In the genomic region with DNA sequence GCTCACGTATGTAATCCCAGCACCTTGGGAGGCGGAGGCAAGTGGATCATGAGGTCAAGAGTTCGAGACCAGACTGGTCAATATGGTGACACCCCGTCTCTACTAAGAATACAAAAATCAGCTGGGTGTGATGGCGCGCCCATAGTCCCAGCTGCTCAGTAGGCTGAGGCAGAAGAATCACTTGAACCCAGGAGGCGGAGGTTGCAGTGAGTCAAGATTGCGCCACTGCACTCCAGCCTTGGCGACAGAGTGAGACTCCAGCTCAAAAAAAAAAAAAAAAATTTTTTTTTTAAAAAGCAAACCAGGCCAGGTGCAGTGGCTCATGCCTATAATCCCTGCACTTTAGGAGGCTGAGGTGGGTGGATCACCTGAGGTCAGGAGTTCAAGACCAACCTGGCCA, we compare ENCODE assay signal across 8 cellular contexts. TPM values are rescaled to one million over a fixed set of nuclear protein-coding genes. Genes with fewer than 3 reads are reported as not detected.
A peak's percentile ranks its signal among the peaks of the same experiment; 100 is the strongest.
DNase-seq lines count a peak whose midpoint lies in the region; ATAC-seq and TF ChIP-seq lines count a peak whose summit lies in the region.
"Not testable (repeated sequence)": the region's sequence is repeated elsewhere in the genome, so short reads cannot be mapped to it uniquely, and the experiment has no call there.

No MANE protein-coding gene starts in this region.

- POLR2A ChIA-PET in HEK293 (lab: Yijun Ruan, JAX) (interaction anchor here (0.6 to 1.5 kb wide), 5 partner anchors 14 to 237 kb away, joined by 3 to 6 read pairs (median 4); a partner anchor contains a TSS), T-cell (lab: Charles Lee) (interaction anchor here (0.6 to 0.7 kb wide), 5 partner anchors 9 to 165 kb away, joined by 3 to 6 read pairs (median 4); no protein-coding TSS in a partner anchor), MCF 10A (lab: Yijun Ruan, JAX) (interaction anchor here (0.6 to 7.8 kb wide), 9 partner anchors 9 to 543 kb away, joined by 3 to 131 read pairs (median 5); a partner anchor contains a TSS)
- POLR2A ChIA-PET in activated CD4-positive, alpha-beta memory T cell treated with anti-CD3 and anti-CD28 coated beads, Interleukin-2, amount 10 ng/mL, durations not matched to agents 7 days and 5 days (lab: Charles Lee): interaction anchor here (0.7 to 2.8 kb wide), 5 partner anchors 10 to 751 kb away, joined by 3 to 25 read pairs (median 10); a partner anchor contains a TSS
- POLR2A ChIA-PET in naive thymus-derived CD4-positive, alpha-beta T cell (lab: Charles Lee): interaction anchor here (0.6 to 5.5 kb wide), 4 partner anchors 13 to 781 kb away, joined by 3 to 54 read pairs (median 16); a partner anchor contains a TSS

- H3K4me3 Mint-ChIP-seq in CD4-positive, CD25-positive, alpha-beta regulatory T cell: peak overlapping the region in 3 of 4 donors; percentile 74 to 99 (median 95)
- H3K4me3 Mint-ChIP-seq in T-cell (peak overlapping the region in 2 of 3 donors; percentile 93), MCF 10A (ENCODE audit: unreplicated experiment) (peak overlapping the region; percentile 84), progenitor cell of endocrine pancreas (ENCODE audit: low read depth) (peak overlapping the region; percentile 97)
- H3K4me3 Mint-ChIP-seq in activated CD4-positive, alpha-beta memory T cell treated with anti-CD3 and anti-CD28 coated beads, Interleukin-2, amount 10 ng/mL, durations not matched to agents 7 days and 5 days: peak overlapping the region; percentile 98
- H3K4me3 Mint-ChIP-seq in activated naive CD4-positive, alpha-beta T cell treated with anti-CD3 and anti-CD28 coated beads, Interleukin-2, amount 50 U/mL, for 24 hours: peak overlapping the region; percentile 100
- H3K4me3 Mint-ChIP-seq in naive thymus-derived CD4-positive, alpha-beta T cell: peak overlapping the region in 7 of 10 donors; percentile 57 to 98 (median 96)

- H3K4me1 Mint-ChIP-seq in CD4-positive, CD25-positive, alpha-beta regulatory T cell: peaks cover 10 to 39% (median 21%) of the 10 kb centered on the region in 4 donors
- H3K4me1 Mint-ChIP-seq in T-cell (peaks cover 29 to 35% (median 33%) of the 10 kb centered on the region in 3 donors), MCF 10A (ENCODE audit: insufficient read depth, unreplicated experiment) (peaks cover 14% of the 10 kb centered on the region), progenitor cell of endocrine pancreas (ENCODE audit: low read depth) (peaks cover 10% of the 10 kb centered on the region)
- H3K4me1 Mint-ChIP-seq in activated CD4-positive, alpha-beta memory T cell treated with anti-CD3 and anti-CD28 coated beads, Interleukin-2, amount 10 ng/mL, durations not matched to agents 7 days and 5 days: peaks cover 30% of the 10 kb centered on the region
- peaks cover 29% of the 10 kb centered on the region for H3K4me1 Mint-ChIP-seq in activated naive CD4-positive, alpha-beta T cell treated with anti-CD3 and anti-CD28 coated beads, Interleukin-2, amount 50 U/mL, for 24 hours
- peaks cover 8 to 39% (median 25%) of the 10 kb centered on the region in 7 donors for H3K4me1 Mint-ChIP-seq in naive thymus-derived CD4-positive, alpha-beta T cell

- H3K27me3 Mint-ChIP-seq in CD4-positive, CD25-positive, alpha-beta regulatory T cell; T-cell; activated CD4-positive, alpha-beta memory T cell treated with anti-CD3 and anti-CD28 coated beads, Interleukin-2, amount 10 ng/mL, durations not matched to agents 7 days and 5 days; activated naive CD4-positive, alpha-beta T cell treated with anti-CD3 and anti-CD28 coated beads, Interleukin-2, amount 50 U/mL, for 24 hours; MCF 10A (ENCODE audit: insufficient read depth, unreplicated experiment); naive thymus-derived CD4-positive, alpha-beta T cell; progenitor cell of endocrine pancreas: not testable (repeated sequence)

- DNase-seq in CD4-positive, CD25-positive, alpha-beta regulatory T cell; T-cell; activated CD4-positive, alpha-beta memory T cell treated with anti-CD3 and anti-CD28 coated beads, Interleukin-2, amount 10 ng/mL, durations not matched to agents 7 days and 5 days; MCF 10A (ENCODE audit: unreplicated experiment); naive thymus-derived CD4-positive, alpha-beta T cell; progenitor cell of endocrine pancreas (ENCODE audit: low spot score, unreplicated experiment): not testable (repeated sequence)

- not testable (repeated sequence) for H3K9me3 ChIP-seq in CD4-positive, CD25-positive, alpha-beta regulatory T cell (ENCODE audit: control insufficient read depth in 2 of 2, low read length in 2 of 2); HEK293 (ENCODE audit: control insufficient read depth, insufficient read depth, low read depth, low read length); naive thymus-derived CD4-positive, alpha-beta T cell (ENCODE audit: control insufficient read depth in 2 of 3, low read length in 3 of 3)

- H3K27ac ChIP-seq in CD4-positive, CD25-positive, alpha-beta regulatory T cell (ENCODE audit: insufficient read depth, low read length, poor library complexity, severe bottlenecking); HEK293 (ENCODE audit: extremely low read depth, low read depth, low read length); naive thymus-derived CD4-positive, alpha-beta T cell (ENCODE audit: low read depth, low read length): not testable (repeated sequence)

- H3K36me3 Mint-ChIP-seq in CD4-positive, CD25-positive, alpha-beta regulatory T cell; activated naive CD4-positive, alpha-beta T cell treated with anti-CD3 and anti-CD28 coated beads, Interleukin-2, amount 50 U/mL, for 24 hours; MCF 10A (ENCODE audit: insufficient read depth, unreplicated experiment); progenitor cell of endocrine pancreas (ENCODE audit: insufficient read depth): not testable (repeated sequence)
- H3K36me3 Mint-ChIP-seq in T-cell: peaks cover 15% of the 10 kb centered on the region
- H3K36me3 Mint-ChIP-seq in activated CD4-positive, alpha-beta memory T cell treated with anti-CD3 and anti-CD28 coated beads, Interleukin-2, amount 10 ng/mL, durations not matched to agents 7 days and 5 days (ENCODE audit: low read depth): peaks cover 24% of the 10 kb centered on the region
- peaks cover 0 to 20% (median 12%) of the 10 kb centered on the region in 5 donors for H3K36me3 Mint-ChIP-seq in naive thymus-derived CD4-positive, alpha-beta T cell

- TF ChIP-seq CTCF in HEK293 (tag by site-specific recombination; IDR thresholded peaks at IDR 0.05); MCF 10A (IDR thresholded peaks at IDR 0.05; ENCODE audit: unreplicated experiment); progenitor cell of endocrine pancreas (IDR thresholded peaks at IDR 0.05; ENCODE audit: unreplicated experiment): not testable (repeated sequence)

- not testable (repeated sequence) for BruUV-seq in MCF 10A (replicated peaks; lab: Mats Ljungman, UMichigan)

- intact Hi-C loops in MCF 10A (cut with micrococcal nuclease); naive thymus-derived CD4-positive, alpha-beta T cell (cut with micrococcal nuclease): not testable (repeated sequence)

- CTCF ChIA-PET in HEK293 (lab: Yijun Ruan, JAX): interaction anchor here (0.6 to 1.1 kb wide), 5 partner anchors 56 to 435 kb away, joined by 3 to 5 read pairs (median 4); no protein-coding TSS in a partner anchor
- CTCF ChIA-PET in T-cell (lab: Charles Lee): interaction anchor here (0.6 to 0.7 kb wide), 6 partner anchors 32 to 850 kb away, joined by 3 to 8 read pairs (median 4); no protein-coding TSS in a partner anchor
- CTCF ChIA-PET in activated CD4-positive, alpha-beta memory T cell treated with anti-CD3 and anti-CD28 coated beads, Interleukin-2, amount 10 ng/mL, durations not matched to agents 7 days and 5 days (lab: Charles Lee): interaction anchor here (0.7 to 1.1 kb wide), 2 partner anchors 172 to 256 kb away, joined by 4 to 6 read pairs; no protein-coding TSS in a partner anchor
- CTCF ChIA-PET in MCF 10A (lab: Yijun Ruan, JAX): interaction anchor here (0.6 to 3.5 kb wide), 8 partner anchors 8 to 617 kb away, joined by 3 to 15 read pairs (median 3); no protein-coding TSS in a partner anchor
- CTCF ChIA-PET in naive thymus-derived CD4-positive, alpha-beta T cell (lab: Charles Lee): interaction anchor here (0.7 kb wide), 1 partner anchor 157 kb away, joined by 3 read pairs; no protein-coding TSS in a partner anchor

- H3K9me3 Mint-ChIP-seq in CD4-positive, CD25-positive, alpha-beta regulatory T cell; T-cell; activated CD4-positive, alpha-beta memory T cell treated with anti-CD3 and anti-CD28 coated beads, Interleukin-2, amount 10 ng/mL, durations not matched to agents 7 days and 5 days; activated naive CD4-positive, alpha-beta T cell treated with anti-CD3 and anti-CD28 coated beads, Interleukin-2, amount 50 U/mL, for 24 hours; MCF 10A (ENCODE audit: unreplicated experiment); naive thymus-derived CD4-positive, alpha-beta T cell; progenitor cell of endocrine pancreas (ENCODE audit: low read depth): not testable (repeated sequence)

- peak overlapping the region in 2 of 3 donors; percentile 83 to 98 for H3K27ac Mint-ChIP-seq in CD4-positive, CD25-positive, alpha-beta regulatory T cell
- H3K27ac Mint-ChIP-seq in T-cell: peak overlapping the region in 1 of 2 donors; percentile 28
- not testable (repeated sequence) for H3K27ac Mint-ChIP-seq in activated CD4-positive, alpha-beta memory T cell treated with anti-CD3 and anti-CD28 coated beads, Interleukin-2, amount 10 ng/mL, durations not matched to agents 7 days and 5 days; activated naive CD4-positive, alpha-beta T cell treated with anti-CD3 and anti-CD28 coated beads, Interleukin-2, amount 50 U/mL, for 24 hours; MCF 10A (ENCODE audit: low read depth, unreplicated experiment); progenitor cell of endocrine pancreas
- peak overlapping the region in 2 of 9 donors; percentile 6 to 98 for H3K27ac Mint-ChIP-seq in naive thymus-derived CD4-positive, alpha-beta T cell

- peaks cover 36% of the 10 kb centered on the region for H3K36me3 ChIP-seq in CD4-positive, CD25-positive, alpha-beta regulatory T cell (ENCODE audit: control insufficient read depth, insufficient read depth, low read length)
- H3K36me3 ChIP-seq in HEK293 (ENCODE audit: control insufficient read depth in 2 of 2, insufficient read depth in 1 of 2, low read length in 2 of 2): peaks cover 46 to 56% of the 10 kb centered on the region in 2 experiments
- H3K36me3 ChIP-seq in naive thymus-derived CD4-positive, alpha-beta T cell (ENCODE audit: control insufficient read depth in 2 of 3, insufficient read depth in 3 of 3, low read length in 3 of 3): peaks cover 8 to 45% (median 18%) of the 10 kb centered on the region in 3 experiments

- not testable (repeated sequence) for H3K27me3 ChIP-seq in CD4-positive, CD25-positive, alpha-beta regulatory T cell (ENCODE audit: control insufficient read depth, insufficient read depth, low read length); naive thymus-derived CD4-positive, alpha-beta T cell (ENCODE audit: control insufficient read depth in 2 of 2, insufficient read depth in 2 of 2, low read length in 2 of 2)

- ATAC-seq in CD4-positive, CD25-positive, alpha-beta regulatory T cell (ENCODE audit: low read depth in 2 of 2); T-cell (replicated peaks in 1 of 4); naive thymus-derived CD4-positive, alpha-beta T cell: not testable (repeated sequence)

- H3K4me1 ChIP-seq in CD4-positive, CD25-positive, alpha-beta regulatory T cell (ENCODE audit: control insufficient read depth, insufficient read depth, low read length, poor library complexity, severe bottlenecking): peaks cover 39% of the 10 kb centered on the region
- not testable (repeated sequence) for H3K4me1 ChIP-seq in HEK293 (ENCODE audit: control insufficient read depth, insufficient read depth, low read length)
- H3K4me1 ChIP-seq in naive thymus-derived CD4-positive, alpha-beta T cell (ENCODE audit: control insufficient read depth in 2 of 2, insufficient read depth in 2 of 2, low read length in 2 of 2): peaks cover 31 to 35% of the 10 kb centered on the region in 2 donors

- H3K4me3 ChIP-seq in CD4-positive, CD25-positive, alpha-beta regulatory T cell (ENCODE audit: low read depth, low read length): peak overlapping the region; percentile 97
- H3K4me3 ChIP-seq in HEK293 (ENCODE audit: low read depth, low read length); naive thymus-derived CD4-positive, alpha-beta T cell (ENCODE audit: low read length): not testable (repeated sequence)

RNA-seq across cellular contexts. Expression of a gene that starts 1.8 kb away (rescaled TPM):
- total RNA-seq in CD4-positive, CD25-positive, alpha-beta regulatory T cell: 175 TPM
- polyA plus RNA-seq in CD4-positive, CD25-positive, alpha-beta regulatory T cell: 10 to 100 TPM; 68.9 to 74.8 (median 70.2) TPM
- 100 to 1,000 TPM; 115 to 169 (median 129) TPM for total RNA-seq in T-cell
- total RNA-seq in activated CD4-positive, alpha-beta memory T cell treated with anti-CD3 and anti-CD28 coated beads, Interleukin-2, amount 10 ng/mL, durations not matched to agents 7 days and 5 days: 100 to 1,000 TPM in 1 of 2 experiments, 10 to 100 TPM in 1; 95.7 to 102 TPM
- total RNA-seq in MCF 10A (2022): 150 and 184 TPM in 2 replicates
- total RNA-seq in naive thymus-derived CD4-positive, alpha-beta T cell: 100 to 1,000 TPM; 105 to 171 (median 137) TPM
- polyA plus RNA-seq in naive thymus-derived CD4-positive, alpha-beta T cell: 10 to 100 TPM; 65.0 to 66.7 TPM
- total RNA-seq in progenitor cell of endocrine pancreas: 68.4 and 75.0 TPM in 2 replicates

RNA-seq across cellular contexts. Expression of a gene that starts 30.6 kb away (rescaled TPM):
- total RNA-seq in CD4-positive, CD25-positive, alpha-beta regulatory T cell: 102 TPM
- polyA plus RNA-seq in CD4-positive, CD25-positive, alpha-beta regulatory T cell: 10 to 100 TPM; 50.5 to 67.9 (median 55.2) TPM
- total RNA-seq in T-cell (100 to 1,000 TPM in 4 of 5 donors, 10 to 100 TPM in 1; 81.7 to 115 (median 106) TPM), MCF 10A (2022) (309 and 339 TPM in 2 replicates), progenitor cell of endocrine pancreas (110 and 120 TPM in 2 replicates)
- 10 to 100 TPM; 81.4 to 89.3 TPM for total RNA-seq in activated CD4-positive, alpha-beta memory T cell treated with anti-CD3 and anti-CD28 coated beads, Interleukin-2, amount 10 ng/mL, durations not matched to agents 7 days and 5 days
- 100 to 1,000 TPM in 3 of 5 experiments, 10 to 100 TPM in 2; 88.0 to 124 (median 100) TPM for total RNA-seq in naive thymus-derived CD4-positive, alpha-beta T cell
- 10 to 100 TPM; 53.2 to 67.3 TPM for polyA plus RNA-seq in naive thymus-derived CD4-positive, alpha-beta T cell
